20 cellular contexts compared by ENCODE assay signal in genomic region chr5:122102825-122103224, GRCh38. TPM values are rescaled to one million over a fixed set of nuclear protein-coding genes. Genes with fewer than 3 reads are reported as not detected.
DNase-seq lines count a peak whose midpoint lies in the region; ATAC-seq and TF ChIP-seq lines count a peak whose summit lies in the region.
"Had no signal": no experiment of that assay in that cellular context is flagged by ENCODE, and none has a peak within 500 bp of the region (broad histone marks: within the 10 kb centered on the region; RNA-seq: fewer than 3 reads in every experiment).

No MANE protein-coding gene starts in this region.

- no peak for TF ChIP-seq POLR2A in breast epithelium (IDR thresholded peaks at IDR 0.05)

- DNase-seq in MCF 10A (ENCODE audit: unreplicated experiment) (peak; percentile 49), breast epithelium (ENCODE audit: low spot score in 2 of 2) (no peak), mammary epithelial cell (peak; percentile 67), foreskin fibroblast (peak; percentile 63 to 82), GOT3 (lab: John Stamatoyannopoulos, UW) (no peak), GM13977 (ENCODE audit: low spot score) (no peak), DMS79 (lab: John Stamatoyannopoulos, UW) (no peak)
- no peak for DNase-seq in CD8-positive, alpha-beta T cell
- DNase-seq: activated CD8-positive, alpha-beta memory T cell treated with anti-CD3 and anti-CD28 coated beads for 24 hours; activated effector memory CD4-positive, alpha-beta T cell treated with Interleukin-2 at 50 U/mL for 16 hours; effector memory CD8-positive, alpha-beta T cell; GDM1; NCI-H187 treated with DMSO at 0.1 percent for 48 hours; NCI-H526; PC-9; spleen had no signal

- POLR2A ChIA-PET in MCF 10A (lab: Yijun Ruan, JAX) = interaction anchor here (0.9 to 4.0 kb wide), 11 partner anchors 11 to 140 kb away, joined by 3 to 32 read pairs (median 6); partner anchors contain the start of genes LOX and SRFBP1
- POLR2A ChIA-PET in CD8-positive, alpha-beta T cell (lab: Charles Lee) = no interaction called here

- H3K27ac Mint-ChIP-seq in MCF 10A (ENCODE audit: low read depth, unreplicated experiment) = peak overlapping the region; percentile 35
- no peak overlapping the region for H3K27ac Mint-ChIP-seq in CD8-positive, alpha-beta T cell
- H3K27ac Mint-ChIP-seq: effector memory CD8-positive, alpha-beta T cell; stimulated activated naive CD8-positive, alpha-beta T cell treated with anti-CD3 and anti-CD28 coated beads, Interleukin-15, Interleukin-2, amounts not matched to agents 100 ng/mL and 50 ng/mL, for 24 hours had no signal

- in situ Hi-C loops in mammary epithelial cell (cut with MboI; ENCODE audit: low sequenced_read_pairs in 2 of 2) = loop anchor here in 1 of 2 donors (10.0 kb wide), 1 partner anchor 52 kb away; no protein-coding TSS in a partner anchor
- in situ Hi-C loops in GM13977 (cut with MboI; ENCODE audit: low pct_unique_long_range_greater_than_20kb, low sequenced_read_pairs, unreplicated experiment) = no loop called here

- BruUV-seq in MCF 10A (replicated peaks; lab: Mats Ljungman, UMichigan) (no TSS peak), mammary epithelial cell (replicated peaks; lab: Mats Ljungman, UMichigan) (no TSS peak)

- H3K27ac ChIP-seq in breast epithelium = no peak overlapping the region
- H3K27ac ChIP-seq in mammary epithelial cell (ENCODE audit: insufficient read depth, low read depth, low read length) = no peak overlapping the region
- H3K27ac ChIP-seq in CD8-positive, alpha-beta T cell (ENCODE audit: low read depth, low read length) = no peak overlapping the region
- H3K27ac ChIP-seq: 22Rv1, PC-9, spleen, VCaP had no signal

- dilution Hi-C loops in mammary epithelial cell (cut with HindIII; ENCODE audit: low sequenced_read_pairs) = no loop called here

- no peak for ATAC-seq in CD8-positive, alpha-beta T cell
- ATAC-seq: effector memory CD8-positive, alpha-beta T cell had no signal

- no peak overlapping the region for H3K4me3 Mint-ChIP-seq in MCF 10A (ENCODE audit: unreplicated experiment)
- no peak overlapping the region for H3K4me3 Mint-ChIP-seq in CD8-positive, alpha-beta T cell
- H3K4me3 Mint-ChIP-seq: effector memory CD8-positive, alpha-beta T cell; stimulated activated naive CD8-positive, alpha-beta T cell treated with anti-CD3 and anti-CD28 coated beads, Interleukin-15, Interleukin-2, amounts not matched to agents 100 ng/mL and 50 ng/mL, for 24 hours had no signal

- peaks cover 19% of the 10 kb centered on the region for H3K4me1 Mint-ChIP-seq in MCF 10A (ENCODE audit: insufficient read depth, unreplicated experiment)
- H3K4me1 Mint-ChIP-seq in CD8-positive, alpha-beta T cell (ENCODE audit: low read depth) = no peaks in the 10 kb centered on the region

- no peaks in the 10 kb centered on the region for H3K4me1 ChIP-seq in breast epithelium
- H3K4me1 ChIP-seq in mammary epithelial cell (ENCODE audit: insufficient read depth, low read length) = peaks cover 22% of the 10 kb centered on the region
- no peaks in the 10 kb centered on the region for H3K4me1 ChIP-seq in CD8-positive, alpha-beta T cell (ENCODE audit: insufficient read depth, low read length)
- H3K4me1 ChIP-seq: spleen had no signal

- no peak overlapping the region for H3K4me2 ChIP-seq in mammary epithelial cell (ENCODE audit: insufficient read depth, low read depth, low read length)
- H3K4me2 ChIP-seq: PC-9 had no signal

- no peaks in the 10 kb centered on the region for H3K9me3 Mint-ChIP-seq in MCF 10A (ENCODE audit: unreplicated experiment)
- no peaks in the 10 kb centered on the region for H3K9me3 Mint-ChIP-seq in CD8-positive, alpha-beta T cell
- H3K9me3 Mint-ChIP-seq: brain; effector memory CD8-positive, alpha-beta T cell; stimulated activated naive CD8-positive, alpha-beta T cell treated with anti-CD3 and anti-CD28 coated beads, Interleukin-15, Interleukin-2, amounts not matched to agents 100 ng/mL and 50 ng/mL, for 24 hours had no signal

- H3K36me3 ChIP-seq in breast epithelium = no peaks in the 10 kb centered on the region
- no peaks in the 10 kb centered on the region for H3K36me3 ChIP-seq in mammary epithelial cell (ENCODE audit: insufficient read depth, low read length)
- no peaks in the 10 kb centered on the region for H3K36me3 ChIP-seq in CD8-positive, alpha-beta T cell (ENCODE audit: insufficient read depth, low read length)
- H3K36me3 ChIP-seq: spleen had no signal

- no peaks in the 10 kb centered on the region for H3K9me3 ChIP-seq in breast epithelium
- no peaks in the 10 kb centered on the region for H3K9me3 ChIP-seq in mammary epithelial cell (replicated peaks; ENCODE audit: insufficient read depth, low read length)
- H3K9me3 ChIP-seq in CD8-positive, alpha-beta T cell (ENCODE audit: low read length) = no peaks in the 10 kb centered on the region
- H3K9me3 ChIP-seq: spleen had no signal

- intact Hi-C loops in MCF 10A (cut with micrococcal nuclease) = no loop called here
- intact Hi-C loops in breast epithelium (cut with DNase I; ENCODE audit: low total_unique reads) = no loop called here
- intact Hi-C loops in mammary epithelial cell (cut with micrococcal nuclease) = loop anchor here (1.0 to 5.0 kb wide), 2 partner anchors 53 to 471 kb away; no protein-coding TSS in a partner anchor
- intact Hi-C loops in CD8-positive, alpha-beta T cell (cut with DNase I, micrococcal nuclease) = loop anchor here in 1 of 2 experiments (5.0 kb wide), 1 partner anchor 1446 kb away; no protein-coding TSS in a partner anchor

- H3K79me2 ChIP-seq in mammary epithelial cell (ENCODE audit: insufficient read depth, low read length) = no peaks in the 10 kb centered on the region

- H3K36me3 Mint-ChIP-seq in MCF 10A (ENCODE audit: insufficient read depth, unreplicated experiment) = no peaks in the 10 kb centered on the region
- H3K36me3 Mint-ChIP-seq in CD8-positive, alpha-beta T cell = no peaks in the 10 kb centered on the region
- H3K36me3 Mint-ChIP-seq: brain had no signal

- TF ChIP-seq CTCF in MCF 10A (IDR thresholded peaks at IDR 0.05; ENCODE audit: unreplicated experiment) (no peak), breast epithelium (IDR thresholded peaks at IDR 0.05) (no peak), mammary epithelial cell (conservative IDR thresholded peaks at IDR 0.05 in 1 of 2, IDR thresholded peaks at IDR 0.05 in 1 of 2; ENCODE audit: extremely low read depth in 1 of 2, insufficient read depth in 1 of 2, low read depth in 1 of 2, low read length in 2 of 2) (no peak), foreskin fibroblast (IDR thresholded peaks at IDR 0.05; ENCODE audit: low read depth, low read length) (no peak), GM13977 (IDR thresholded peaks at IDR 0.05; ENCODE audit: extremely low read depth, insufficient read depth, missing control alignments) (no peak)
- no peak for TF ChIP-seq CTCF in CD8-positive, alpha-beta T cell (IDR thresholded peaks at IDR 0.05)

- CTCF ChIA-PET in MCF 10A (lab: Yijun Ruan, JAX) = interaction anchor here (0.6 to 6.5 kb wide), 34 partner anchors 9 to 702 kb away, joined by 3 to 129 read pairs (median 6); partner anchors contain the start of genes LOX and SRFBP1
- CTCF ChIA-PET in mammary epithelial cell (lab: Charles Lee; ENCODE audit: low non-redundant PET) = interaction anchor here (0.6 kb wide), 1 partner anchor 11 kb away, joined by 4 read pairs; no protein-coding TSS in a partner anchor
- CTCF ChIA-PET in CD8-positive, alpha-beta T cell (lab: Charles Lee) = no interaction called here

- H4K20me1 ChIP-seq in mammary epithelial cell (ENCODE audit: insufficient read depth, low read length) = no peaks in the 10 kb centered on the region

- no peaks in the 10 kb centered on the region for H3K27me3 ChIP-seq in breast epithelium
- no peaks in the 10 kb centered on the region for H3K27me3 ChIP-seq in mammary epithelial cell (ENCODE audit: insufficient read depth, low read length)
- no peaks in the 10 kb centered on the region for H3K27me3 ChIP-seq in CD8-positive, alpha-beta T cell (ENCODE audit: insufficient read depth, low read length)
- H3K27me3 ChIP-seq: spleen had no signal

- H3K9ac ChIP-seq in mammary epithelial cell (ENCODE audit: insufficient read depth, low read length) = no peak overlapping the region

- H3K4me3 ChIP-seq in breast epithelium = no peak overlapping the region
- no peak overlapping the region for H3K4me3 ChIP-seq in mammary epithelial cell (replicated peaks in 1 of 3; ENCODE audit: insufficient read depth in 1 of 3, low read depth in 2 of 3, low read length in 3 of 3)
- H3K4me3 ChIP-seq in foreskin fibroblast (ENCODE audit: low read depth in 1 of 2, low read length in 2 of 2) = no peak overlapping the region
- H3K4me3 ChIP-seq in CD8-positive, alpha-beta T cell (ENCODE audit: low read depth, low read length) = no peak overlapping the region
- H3K4me3 ChIP-seq: PC-9, spleen had no signal

- H2AFZ ChIP-seq in mammary epithelial cell (ENCODE audit: low read depth, low read length) = peak overlapping the region; percentile 34
- H2AFZ ChIP-seq: PC-9 had no signal

- no peaks in the 10 kb centered on the region for H3K27me3 Mint-ChIP-seq in MCF 10A (ENCODE audit: insufficient read depth, unreplicated experiment)
- H3K27me3 Mint-ChIP-seq in CD8-positive, alpha-beta T cell (ENCODE audit: low read depth) = no peaks in the 10 kb centered on the region
- H3K27me3 Mint-ChIP-seq: brain; stimulated activated naive CD8-positive, alpha-beta T cell treated with anti-CD3 and anti-CD28 coated beads, Interleukin-15, Interleukin-2, amounts not matched to agents 100 ng/mL and 50 ng/mL, for 24 hours had no signal

- 78% methylated on average over 1 of the region's 1 CpG for WGBS in mammary epithelial cell (ENCODE audit: low coverage, missing lambda C conversion rate)

RNA-seq across cellular contexts. Expression of gene LOX, which starts 24.8 kb away (rescaled TPM):
- 7.1 and 10.7 TPM in 2 replicates for total RNA-seq in MCF 10A (2022)
- total RNA-seq in breast epithelium = 100 to 1,000 TPM in 1 of 3 donors, 10 to 100 TPM in 2; 22.4 to 162 (median 35.4) TPM
- total RNA-seq in mammary epithelial cell = 10 to 100 TPM in 1 of 2 donors, 1 to 10 TPM in 1; 5.9 to 28.0 TPM
- polyA plus RNA-seq in mammary epithelial cell = 12.9 TPM
- 16.2 TPM for polyA minus RNA-seq in mammary epithelial cell
- total RNA-seq in CD8-positive, alpha-beta T cell = not detected

RNA-seq across cellular contexts. Expression of gene ZNF474, which starts 26.5 kb away (rescaled TPM):
- total RNA-seq in MCF 10A (2022) (0.25 and 0.56 TPM in 2 replicates), breast epithelium (under 1 TPM; 0.33 to 0.48 (median 0.44) TPM), mammary epithelial cell (under 1 TPM; 0.19 to 0.33 TPM)
- 0.10 TPM for polyA plus RNA-seq in mammary epithelial cell
- not detected for polyA minus RNA-seq in mammary epithelial cell
- total RNA-seq in CD8-positive, alpha-beta T cell = not detected
- total RNA-seq: PC-9 had no signal

Comparison
In these comparisons a context has a peak if more than half of its experiments do, and no peak if none do; other contexts are left out.
1. DNase-seq: peak in MCF 10A (single experiment), mammary epithelial cell (single experiment) and foreskin fibroblast (2 of 2); none in breast epithelium (0 of 2), GOT3 (single experiment), CD8-positive, alpha-beta T cell (0 of 7), GM13977 (single experiment) and DMS79 (single experiment).